ENCODE assay signal across 8 cellular contexts in the genomic region with DNA sequence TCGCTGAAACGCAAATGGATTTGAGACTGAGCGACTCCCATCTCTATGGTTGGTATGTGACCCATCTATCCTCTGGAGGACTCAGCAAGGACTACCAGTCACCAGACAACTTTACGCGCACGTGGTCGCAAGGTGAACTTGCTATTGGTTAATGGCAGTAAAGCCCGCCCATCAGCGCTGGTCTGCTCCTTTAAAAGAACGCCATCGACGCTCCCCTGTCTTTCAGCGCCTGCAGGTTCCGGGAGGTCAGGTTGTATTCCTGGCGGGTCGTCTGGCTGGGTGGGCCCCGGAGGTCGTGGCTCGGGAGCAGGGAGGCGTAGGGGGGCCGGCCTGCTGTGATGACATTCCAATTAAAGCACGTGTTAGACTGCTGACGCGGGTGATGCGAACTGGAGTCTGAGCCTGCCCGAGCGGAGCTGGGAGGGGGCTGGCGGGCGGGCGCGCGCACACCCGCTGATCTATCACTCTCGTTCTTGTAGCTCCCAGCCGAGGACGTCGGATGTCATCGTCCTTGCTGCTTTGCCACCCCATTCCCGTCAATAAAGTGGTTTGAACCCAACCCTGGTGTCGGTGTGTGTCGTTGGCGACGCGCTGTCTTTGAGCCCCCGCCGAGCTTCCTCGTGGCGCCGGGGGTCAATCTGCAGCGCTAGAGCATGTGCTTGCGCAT. TPM values are rescaled to one million over a fixed set of nuclear protein-coding genes. Genes with fewer than 3 reads are reported as not detected.
A peak's percentile ranks its signal among the peaks of the same experiment; 100 is the strongest.
DNase-seq lines count a peak whose midpoint lies in the region; ATAC-seq and TF ChIP-seq lines count a peak whose summit lies in the region.

No MANE protein-coding gene starts in this region.

- H3K4me3 ChIP-seq in BE2C (ENCODE audit: low read depth, low read length): peak overlapping the region; percentile 89
- peak overlapping the region; percentile 85 for H3K4me3 ChIP-seq in choroid plexus epithelial cell (ENCODE audit: low read depth, low read length)

- ATAC-seq in HG03432 (IDR thresholded peaks at IDR 0.05; ENCODE audit: unreplicated experiment): peak; percentile 91

- TF ChIP-seq CTCF in BE2C (IDR thresholded peaks at IDR 0.05; ENCODE audit: low read depth, low read length) (no peak), choroid plexus epithelial cell (conservative IDR thresholded peaks at IDR 0.05; ENCODE audit: low read depth, low read length) (no peak)

- H3K36me3 ChIP-seq in BE2C: peaks cover 36% of the 10 kb centered on the region

- DNase-seq in BE2C (peak; percentile 98), GM19238 (ENCODE audit: insufficient read length, low spot score) (peak; percentile 83), NCI-H460 (ENCODE audit: extremely low read depth, low read depth) (peak; percentile 100), choroid plexus epithelial cell (ENCODE audit: low read depth) (peak; percentile 100), kidney glomerular epithelial cell (lab: John Stamatoyannopoulos, UW) (peak; percentile 96)
- DNase-seq in activated CD4-positive, alpha-beta T cell treated with anti-CD3 and anti-CD28 coated beads for 1 hour: peak; percentile 94
- peak; percentile 91 to 98 for DNase-seq in stimulated activated CD4-positive, alpha-beta T cell treated with anti-CD3 and anti-CD28 coated beads, Interleukin-15, amount 100 ng/mL, for 48 hours (ENCODE audit: low read depth in 2 of 2)

- H3K4me1 ChIP-seq in BE2C: peaks cover 14% of the 10 kb centered on the region

- H3K27me3 ChIP-seq in BE2C: no peaks in the 10 kb centered on the region

- no peaks in the 10 kb centered on the region for H3K9me3 ChIP-seq in BE2C

RNA-seq across cellular contexts. Expression of a gene that starts 15.9 kb away (rescaled TPM):
- 8.9 TPM for polyA plus RNA-seq in BE2C (2012; ENCODE audit: insufficient read depth, insufficient read length, low read depth)
- total RNA-seq in NCI-H460 (2014; rRNA removed; shearing (Covaris generic)): 13.4 and 14.0 TPM in 2 replicates
- 12.1 and 22.5 TPM in 2 replicates for polyA plus RNA-seq in NCI-H460 (2014; cell fraction: nucleus; rRNA removed)

Comparison
In these comparisons a context has a peak if more than half of its experiments do, and no peak if none do; other contexts are left out.
1. Peak in every context shown above with its lines: DNase-seq, ATAC-seq and H3K4me3 ChIP-seq.